Comparison of ENCODE assay signal across 8 cellular contexts in genomic region chr6:12011276-12012112, GRCh38.
DNase-seq lines count a peak whose midpoint lies in the region; ATAC-seq and TF ChIP-seq lines count a peak whose summit lies in the region.

No MANE protein-coding gene starts in this region.

- ATAC-seq in HG03442 (IDR thresholded peaks at IDR 0.05; ENCODE audit: unreplicated experiment) = peak; percentile 57

- DNase-seq in GM19240 (ENCODE audit: insufficient read length, low spot score) (peak; percentile 91), NCI-H524 treated with DMSO at 0.1 percent for 48 hours (lab: John Stamatoyannopoulos, UW) (peak; percentile 54), choroid plexus epithelial cell (ENCODE audit: low read depth) (peak; percentile 98), left kidney (ENCODE audit: low read depth, low spot score) (peak; percentile 98)
- peak; percentile 93 to 98 for DNase-seq in activated CD4-positive, alpha-beta T cell treated with anti-CD3 and anti-CD28 coated beads for 4 hours
- DNase-seq in stimulated activated CD4-positive, alpha-beta T cell treated with anti-CD3 and anti-CD28 coated beads, Interleukin-2, amount 100 ng/mL, for 48 hours = peak; percentile 92 to 93

- H3K4me2 ChIP-seq in BLaER1 treated with 17β-estradiol and CSF1 and Interleukin-3, amounts not matched to agents 10 nM and 100 nM = peak overlapping the region in 1 of 11 experiments; percentile 90; a peak in 1 of 22 replicates

- H3K9ac ChIP-seq in BLaER1 treated with 17β-estradiol and CSF1 and Interleukin-3, amounts not matched to agents 10 nM and 100 nM = peak overlapping the region; percentile 94 to 99 (median 96)

- H3K27ac ChIP-seq in BLaER1 treated with 17β-estradiol and CSF1 and Interleukin-3, amounts not matched to agents 10 nM and 100 nM = peak overlapping the region; percentile 89 to 100 (median 98)

- peaks cover 0 to under 1% (median 0%) of the 10 kb centered on the region in 11 experiments; a peak in 1 of 22 replicates for H3K9me3 ChIP-seq in BLaER1 treated with 17β-estradiol and CSF1 and Interleukin-3, amounts not matched to agents 10 nM and 100 nM (replicated peaks in 1 of 11)

- TF ChIP-seq CTCF in choroid plexus epithelial cell (conservative IDR thresholded peaks at IDR 0.05; ENCODE audit: low read depth, low read length) = no peak

- H3K4me1 ChIP-seq in BLaER1 treated with 17β-estradiol and CSF1 and Interleukin-3, amounts not matched to agents 10 nM and 100 nM = peaks cover 27 to 44% (median 32%) of the 10 kb centered on the region in 10 experiments

- peak overlapping the region; percentile 76 to 92 (median 84) for H3K4me3 ChIP-seq in BLaER1 treated with 17β-estradiol and CSF1 and Interleukin-3, amounts not matched to agents 10 nM and 100 nM
- peak overlapping the region; percentile 81 for H3K4me3 ChIP-seq in choroid plexus epithelial cell (ENCODE audit: low read depth, low read length)

- H3K27me3 ChIP-seq in BLaER1 treated with 17β-estradiol and CSF1 and Interleukin-3, amounts not matched to agents 10 nM and 100 nM = no peaks in the 10 kb centered on the region

- peaks cover 0 to 22% (median 8%) of the 10 kb centered on the region in 11 experiments; a peak in 7 of 22 replicates for H4K20me1 ChIP-seq in BLaER1 treated with 17β-estradiol and CSF1 and Interleukin-3, amounts not matched to agents 10 nM and 100 nM

- H3K36me3 ChIP-seq in BLaER1 treated with 17β-estradiol and CSF1 and Interleukin-3, amounts not matched to agents 10 nM and 100 nM = peaks cover 2 to 21% (median 9%) of the 10 kb centered on the region in 11 experiments; a peak in 18 of 22 replicates

Comparison
In these comparisons a context has a peak if more than half of its experiments do, and no peak if none do; other contexts are left out.
1. Peak in every context shown above with its lines: DNase-seq, ATAC-seq, H3K4me3 ChIP-seq and H3K27ac ChIP-seq.